ENCODE assay signal across 9 cellular contexts in genomic region chr19:44232867-44233266, GRCh38.
"Had no signal": no experiment of that assay in that cellular context is flagged by ENCODE, and none has a peak within 500 bp of the region (broad histone marks: within the 10 kb centered on the region; RNA-seq: fewer than 3 reads in every experiment).

No MANE protein-coding gene starts in this region.

- H3K27ac Mint-ChIP-seq: GM23338, H9, HFFc6 had no signal

- H3K9me3 ChIP-seq: HAP-1 had no signal

- H3K4me1 ChIP-seq: HAP-1 had no signal

- H3K4me3 ChIP-seq: GM23248, GM23338, HAP-1 had no signal

- H3K4me3 Mint-ChIP-seq: GM23338, H9, HFFc6 had no signal

- H3K27ac ChIP-seq: GM23248 had no signal

- ATAC-seq: GM23338, HCT116 had no signal

- H3K9ac ChIP-seq: GM23248 had no signal

- DNase-seq: GM23248, GOT3, H7, H9, HCEC 1CT, HFFc6 had no signal

- H3K4me1 Mint-ChIP-seq: GM23338, H9 had no signal
